Comparison of ENCODE assay signal across 16 cellular contexts in genomic region chr13:79987761-79988160, GRCh38.
"Had no signal": no experiment of that assay in that cellular context is flagged by ENCODE, and none has a peak within 500 bp of the region (broad histone marks: within the 10 kb centered on the region; RNA-seq: fewer than 3 reads in every experiment).

No MANE protein-coding gene starts in this region.

- H3K27ac Mint-ChIP-seq: activated CD4-positive, alpha-beta memory T cell treated with anti-CD3 and anti-CD28 coated beads, Interleukin-2, amount 10 ng/mL, durations not matched to agents 7 days and 5 days; activated naive CD8-positive, alpha-beta T cell treated with anti-CD3 and anti-CD28 coated beads for 36 hours; activated T-cell treated with anti-CD3 and anti-CD28 coated beads, Interleukin-2, amount 50 U/mL, for 72 hours; natural killer cell; stimulated activated naive CD8-positive, alpha-beta T cell treated with anti-CD3 and anti-CD28 coated beads, Interleukin-15, Interleukin-2, amounts not matched to agents 100 ng/mL and 50 ng/mL, for 24 hours had no signal

- H3K4me3 ChIP-seq: lung, testis had no signal

- H3K27me3 ChIP-seq: testis had no signal

- DNase-seq: activated CD4-positive, alpha-beta memory T cell treated with anti-CD3 and anti-CD28 coated beads, Interleukin-2, amount 10 ng/mL, durations not matched to agents 7 days and 5 days; activated CD4-positive, alpha-beta T cell treated with anti-CD3 and anti-CD28 coated beads for 1 hour; activated CD8-positive, alpha-beta memory T cell treated with anti-CD3 and anti-CD28 coated beads, Interleukin-2, amount 50 U/mL, for 4 hours; activated gamma-delta T cell treated with Interleukin-2 at 50 U/mL for 16 hours; activated naive CD8-positive, alpha-beta T cell treated with anti-CD3 and anti-CD28 coated beads for 36 hours; activated T-cell treated with anti-CD3 and anti-CD28 coated beads, Interleukin-2, amount 50 U/mL, for 72 hours; anterior cingulate cortex; hypothalamus; left cardiac atrium; natural killer cell; occipital lobe; stimulated activated CD4-positive, alpha-beta T cell treated with anti-CD3 and anti-CD28 coated beads, Interleukin-4, amount 100 ng/mL, for 1 hour; SW 1271; testis had no signal

- H3K4me1 Mint-ChIP-seq: activated CD4-positive, alpha-beta memory T cell treated with anti-CD3 and anti-CD28 coated beads, Interleukin-2, amount 10 ng/mL, durations not matched to agents 7 days and 5 days; activated naive CD8-positive, alpha-beta T cell treated with anti-CD3 and anti-CD28 coated beads for 36 hours; natural killer cell had no signal

- H3K27ac ChIP-seq: testis had no signal

- H3K27me3 Mint-ChIP-seq: activated CD4-positive, alpha-beta memory T cell treated with anti-CD3 and anti-CD28 coated beads, Interleukin-2, amount 10 ng/mL, durations not matched to agents 7 days and 5 days; activated naive CD8-positive, alpha-beta T cell treated with anti-CD3 and anti-CD28 coated beads for 36 hours; stimulated activated naive CD8-positive, alpha-beta T cell treated with anti-CD3 and anti-CD28 coated beads, Interleukin-15, Interleukin-2, amounts not matched to agents 100 ng/mL and 50 ng/mL, for 24 hours had no signal

- H3K4me3 Mint-ChIP-seq: activated CD4-positive, alpha-beta memory T cell treated with anti-CD3 and anti-CD28 coated beads, Interleukin-2, amount 10 ng/mL, durations not matched to agents 7 days and 5 days; activated naive CD8-positive, alpha-beta T cell treated with anti-CD3 and anti-CD28 coated beads for 36 hours; activated T-cell treated with anti-CD3 and anti-CD28 coated beads, Interleukin-2, amount 50 U/mL, for 72 hours; natural killer cell; stimulated activated naive CD8-positive, alpha-beta T cell treated with anti-CD3 and anti-CD28 coated beads, Interleukin-15, Interleukin-2, amounts not matched to agents 100 ng/mL and 50 ng/mL, for 24 hours had no signal

- H3K36me3 Mint-ChIP-seq: activated naive CD8-positive, alpha-beta T cell treated with anti-CD3 and anti-CD28 coated beads for 36 hours; natural killer cell had no signal

- H3K9me3 ChIP-seq: testis had no signal

- H3K9me3 Mint-ChIP-seq: activated CD4-positive, alpha-beta memory T cell treated with anti-CD3 and anti-CD28 coated beads, Interleukin-2, amount 10 ng/mL, durations not matched to agents 7 days and 5 days; stimulated activated naive CD8-positive, alpha-beta T cell treated with anti-CD3 and anti-CD28 coated beads, Interleukin-15, Interleukin-2, amounts not matched to agents 100 ng/mL and 50 ng/mL, for 24 hours had no signal

- H3K4me1 ChIP-seq: testis had no signal
